Comparison of ENCODE assay signal across 17 cellular contexts in genomic region chr6:13531956-13532355, GRCh38.
"Had no signal": no experiment of that assay in that cellular context is flagged by ENCODE, and none has a peak within 500 bp of the region (broad histone marks: within the 10 kb centered on the region; RNA-seq: fewer than 3 reads in every experiment).

No MANE protein-coding gene starts in this region.

- ATAC-seq: activated CD8-positive, alpha-beta T cell treated with anti-CD3 and anti-CD28 coated beads, Interleukin-2, amount 10 ng/mL, durations not matched to agents 7 days and 5 days; lower lobe of right lung; right lobe of liver; stimulated activated naive CD8-positive, alpha-beta T cell treated with anti-CD3 and anti-CD28 coated beads, Interleukin-15, Interleukin-2, amounts not matched to agents 100 U/mL and 50 U/mL, for 24 hours had no signal

- H3K27me3 Mint-ChIP-seq: central memory CD8-positive, alpha-beta T cell had no signal

- H3K4me1 Mint-ChIP-seq: central memory CD8-positive, alpha-beta T cell had no signal

- H3K36me3 Mint-ChIP-seq: activated naive CD8-positive, alpha-beta T cell treated with anti-CD3 and anti-CD28 coated beads, Interleukin-2, amount 10 ng/mL, durations not matched to agents 7 days and 5 days; immature natural killer cell; mesothelial cell of epicardium had no signal

- H3K27me3 ChIP-seq: brain microvascular endothelial cell, right lobe of liver, transverse colon had no signal

- H3K4me3 ChIP-seq: coronary artery, lower lobe of right lung, right lobe of liver, transverse colon had no signal

- DNase-seq: activated CD8-positive, alpha-beta memory T cell treated with anti-CD3 and anti-CD28 coated beads, Interleukin-2, amount 50 U/mL, for 48 hours; activated CD8-positive, alpha-beta T cell treated with anti-CD3 and anti-CD28 coated beads, Interleukin-2, amount 10 ng/mL, durations not matched to agents 7 days and 5 days; activated gamma-delta T cell treated with Interleukin-2 at 50 U/mL for 16 hours; activated naive CD8-positive, alpha-beta T cell treated with anti-CD3 and anti-CD28 coated beads, Interleukin-2, amount 10 ng/mL, durations not matched to agents 7 days and 5 days; anterior cingulate cortex; brain microvascular endothelial cell; effector CD4-positive, alpha-beta T cell; foreskin melanocyte; immature natural killer cell; lower lobe of right lung; right lobe of liver; stimulated activated naive CD8-positive, alpha-beta T cell treated with anti-CD3 and anti-CD28 coated beads, Interleukin-15, Interleukin-2, amounts not matched to agents 100 U/mL and 50 U/mL, for 24 hours; transverse colon had no signal

- H3K4me3 Mint-ChIP-seq: activated CD8-positive, alpha-beta T cell treated with anti-CD3 and anti-CD28 coated beads, Interleukin-2, amount 10 ng/mL, durations not matched to agents 7 days and 5 days; activated naive CD8-positive, alpha-beta T cell treated with anti-CD3 and anti-CD28 coated beads, Interleukin-2, amount 10 ng/mL, durations not matched to agents 7 days and 5 days; central memory CD8-positive, alpha-beta T cell; immature natural killer cell; mesothelial cell of epicardium; neural crest cell had no signal

- H3K27ac ChIP-seq: brain microvascular endothelial cell, coronary artery, lower lobe of right lung, right lobe of liver, transverse colon had no signal

- H3K36me3 ChIP-seq: brain microvascular endothelial cell, lower lobe of right lung, right lobe of liver, transverse colon had no signal

- H3K9me3 Mint-ChIP-seq: activated naive CD8-positive, alpha-beta T cell treated with anti-CD3 and anti-CD28 coated beads, Interleukin-2, amount 10 ng/mL, durations not matched to agents 7 days and 5 days; central memory CD8-positive, alpha-beta T cell; immature natural killer cell; mesothelial cell of epicardium; neural crest cell had no signal

- H3K27ac Mint-ChIP-seq: activated CD8-positive, alpha-beta T cell treated with anti-CD3 and anti-CD28 coated beads, Interleukin-2, amount 10 ng/mL, durations not matched to agents 7 days and 5 days; activated naive CD8-positive, alpha-beta T cell treated with anti-CD3 and anti-CD28 coated beads, Interleukin-2, amount 10 ng/mL, durations not matched to agents 7 days and 5 days; immature natural killer cell; mesothelial cell of epicardium had no signal

- H3K9me3 ChIP-seq: lower lobe of right lung, right lobe of liver, transverse colon had no signal
